17 cellular contexts compared by ENCODE assay signal in the genomic region with DNA sequence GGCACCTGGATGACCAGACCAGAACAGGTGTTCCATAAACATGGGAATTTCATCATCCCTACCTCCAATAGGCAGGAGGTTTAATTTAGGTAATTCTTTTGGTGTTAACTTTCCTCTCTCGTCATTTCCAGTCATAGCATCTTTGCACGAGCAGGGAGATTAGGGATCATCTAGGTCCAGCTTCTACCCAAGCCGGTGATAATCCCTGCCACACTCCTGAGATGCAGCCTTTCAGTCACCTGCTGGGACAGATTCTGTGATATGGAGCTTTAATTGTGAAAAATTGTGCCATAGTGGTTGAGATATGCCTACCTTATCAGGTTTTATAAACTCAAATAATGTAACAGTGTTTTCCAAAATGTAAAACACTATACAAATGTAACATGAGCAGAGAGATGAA.
DNase-seq lines count a peak whose midpoint lies in the region; ATAC-seq and TF ChIP-seq lines count a peak whose summit lies in the region.
"Had no signal": no experiment of that assay in that cellular context is flagged by ENCODE, and none has a peak within 500 bp of the region (broad histone marks: within the 10 kb centered on the region; RNA-seq: fewer than 3 reads in every experiment).

No MANE protein-coding gene starts in this region.

- H3K36me3 Mint-ChIP-seq in brain: no peaks in the 10 kb centered on the region

- H3K4me1 Mint-ChIP-seq in brain: peaks cover 37% of the 10 kb centered on the region
- H3K4me1 Mint-ChIP-seq: GM23338, H9 had no signal

- H3K9me3 ChIP-seq in neural cell (ENCODE audit: low read length): no peaks in the 10 kb centered on the region
- H3K9me3 ChIP-seq: A549 had no signal

- H3K79me2 ChIP-seq in neural cell (replicated peaks; ENCODE audit: insufficient read depth, low read length): no peaks in the 10 kb centered on the region

- DNase-seq in G401 (ENCODE audit: low spot score): peak; percentile 72
- DNase-seq in NCI-H82 (lab: John Stamatoyannopoulos, UW): peak; percentile 73
- no peak for DNase-seq in AG08396 (ENCODE audit: low spot score)
- DNase-seq: 8988T; ACHN; Calu3; CD4-positive, alpha-beta memory T cell; DMS53; DMS79 treated with DMSO at 0.1 percent for 48 hours; H9 had no signal

- H4K20me1 ChIP-seq in neural cell (ENCODE audit: insufficient read depth): no peaks in the 10 kb centered on the region

- no peaks in the 10 kb centered on the region for H3K27me3 ChIP-seq in neural cell (ENCODE audit: insufficient read depth, low read depth, low read length)

- no peak overlapping the region for H3K4me3 Mint-ChIP-seq in brain
- H3K4me3 Mint-ChIP-seq: CD4-positive, alpha-beta memory T cell; GM23338; H9 had no signal

- H3K4me2 ChIP-seq in neural cell (ENCODE audit: low read length): no peak overlapping the region
- H3K4me2 ChIP-seq: A549, GM23338 had no signal

- no peaks in the 10 kb centered on the region for H3K27me3 Mint-ChIP-seq in brain
- H3K27me3 Mint-ChIP-seq: CD4-positive, alpha-beta memory T cell had no signal

- in situ Hi-C loops in G401 (cut with HindIII; ENCODE audit: low sequenced_read_pairs): no loop called here

- H3K36me3 ChIP-seq in neural cell (ENCODE audit: insufficient read depth, low read length): no peaks in the 10 kb centered on the region

- no peak for TF ChIP-seq EP300 in neural cell (conservative IDR thresholded peaks at IDR 0.05; ENCODE audit: poor library complexity, severe bottlenecking)

- TF ChIP-seq CTCF in brain (conservative IDR thresholded peaks at IDR 0.05) (no peak), neural cell (IDR thresholded peaks at IDR 0.05; ENCODE audit: poor library complexity, severe bottlenecking) (no peak)

- peak overlapping the region; percentile 36 for H3K9ac ChIP-seq in neural cell (ENCODE audit: low read length)

- no peaks in the 10 kb centered on the region for H3K9me2 ChIP-seq in neural cell (ENCODE audit: insufficient read depth, low read length)

- H3K9me3 Mint-ChIP-seq in brain: peaks cover 0 to 6% (median 0%) of the 10 kb centered on the region in 5 experiments
- H3K9me3 Mint-ChIP-seq: GM23338, H9 had no signal

- H3K27ac Mint-ChIP-seq in brain: peak overlapping the region in 3 of 5 experiments; percentile 8 to 81 (median 15)
- H3K27ac Mint-ChIP-seq: GM23338, H9 had no signal

- H2AFZ ChIP-seq in neural cell (ENCODE audit: low read depth, low read length): no peak overlapping the region
- H2AFZ ChIP-seq: GM23338 had no signal

- H3K4me3 ChIP-seq in neural cell (ENCODE audit: low read length): no peak overlapping the region
- H3K4me3 ChIP-seq: A549, GM23338 had no signal

- TF ChIP-seq RAD21 in neural cell (conservative IDR thresholded peaks at IDR 0.05): no peak

- peaks cover 6% of the 10 kb centered on the region for H3F3A ChIP-seq in neural cell (ENCODE audit: insufficient read depth, low read length, poor library complexity, severe bottlenecking)

- ATAC-seq in GM19324 (IDR thresholded peaks at IDR 0.05; ENCODE audit: low FRiP score, unreplicated experiment) (no peak), GM18858 (IDR thresholded peaks at IDR 0.05; ENCODE audit: unreplicated experiment) (no peak)
- ATAC-seq: A549, GM23338, HCT116 had no signal

- peak overlapping the region; percentile 70 for H3K27ac ChIP-seq in neural cell (ENCODE audit: low read length)
- H3K27ac ChIP-seq: A549 had no signal

TF ChIP-seq in neural cell, 6 proteins besides CTCF, POLR2A, EP300 and RAD21:
- TF ChIP-seq EZH2 (IDR thresholded peaks at IDR 0.05; ENCODE audit: borderline replicate concordance, insufficient read depth, low read length, poor library complexity, severe bottlenecking) (no peak), POLR2AphosphoS5 (IDR thresholded peaks at IDR 0.05) (no peak)
